Comparison of ENCODE assay signal across 1 cellular context in the genomic region with DNA sequence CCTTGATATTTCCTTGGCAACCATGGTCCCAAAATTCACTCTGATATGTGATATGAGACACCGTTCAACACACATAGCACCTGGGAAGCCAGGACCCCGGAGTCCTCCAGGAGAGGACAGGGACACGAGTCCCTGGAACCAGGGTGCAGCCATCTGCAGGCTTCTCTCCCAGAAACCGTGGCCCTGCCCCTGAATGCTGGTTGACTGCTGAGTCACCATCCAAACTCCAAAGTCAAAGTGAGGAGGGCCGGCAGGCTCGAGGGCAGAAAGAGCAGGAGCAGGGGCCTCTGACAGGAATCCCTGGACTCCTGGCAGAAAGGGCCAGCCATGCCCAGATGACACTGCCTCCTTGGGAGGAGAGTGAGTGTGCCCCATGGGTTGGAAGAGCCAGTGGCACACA.
A peak's percentile ranks its signal among the peaks of the same experiment; 100 is the strongest.
TF ChIP-seq lines count a peak whose summit lies in the region.

No MANE protein-coding gene starts in this region.

TF ChIP-seq in HepG2, 621 proteins besides CTCF, POLR2A, EP300 and RAD21:
- TF ChIP-seq, protein P1, sequence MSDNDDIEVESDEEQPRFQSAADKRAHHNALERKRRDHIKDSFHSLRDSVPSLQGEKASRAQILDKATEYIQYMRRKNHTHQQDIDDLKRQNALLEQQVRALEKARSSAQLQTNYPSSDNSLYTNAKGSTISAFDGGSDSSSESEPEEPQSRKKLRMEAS (IDR thresholded peaks at IDR 0.05) = peak; percentile 42; the same call in 1 of the 2 replicates
- TF ChIP-seq EEA1 (CRISPR knock-in tag; IDR thresholded peaks at IDR 0.05; ENCODE audit: borderline replicate concordance) (no peak), ZFY (CRISPR knock-in tag; IDR thresholded peaks at IDR 0.05) (peak; percentile 40), CHCHD3 (CRISPR knock-in tag; IDR thresholded peaks at IDR 0.05) (no peak), ZNF670 (CRISPR knock-in tag; IDR thresholded peaks at IDR 0.05; ENCODE audit: borderline replicate concordance) (no peak), SALL1 (CRISPR knock-in tag; IDR thresholded peaks at IDR 0.05) (peak; percentile 50; the same call in 1 of the 2 replicates), ZNF460 (CRISPR knock-in tag; IDR thresholded peaks at IDR 0.05; ENCODE audit: borderline replicate concordance) (no peak), NFE2L2 (IDR thresholded peaks at IDR 0.05; ENCODE audit: low read length) (peak; percentile 77; the same call in 1 of the 2 replicates), MAFG (CRISPR knock-in tag; IDR thresholded peaks at IDR 0.05) (peak; percentile 30; the same call in 1 of the 2 replicates), FOSL2 (CRISPR knock-in tag; IDR thresholded peaks at IDR 0.05) (peak; percentile 82), RXRB (CRISPR knock-in tag; IDR thresholded peaks at IDR 0.05; ENCODE audit: borderline replicate concordance) (0 out of 2 replicates have a peak, but pooled peaks have one; percentile 14), ZNF263 (CRISPR knock-in tag; IDR thresholded peaks at IDR 0.05) (0 out of 2 replicates have a peak, but pooled peaks have one; percentile 14), HNF4A (CRISPR knock-in tag; IDR thresholded peaks at IDR 0.05) (peak; percentile 45; the same call in 1 of the 2 replicates), NFE2L1 (CRISPR knock-in tag; IDR thresholded peaks at IDR 0.05; ENCODE audit: borderline replicate concordance) (0 out of 2 replicates have a peak, but pooled peaks have one; percentile 55), HNRNPL (IDR thresholded peaks at IDR 0.05; ENCODE audit: low read depth, low read length) (0 out of 2 replicates have a peak, but pooled peaks have one; percentile 17), ZNF430 (CRISPR knock-in tag; IDR thresholded peaks at IDR 0.05) (no peak), MED1 (CRISPR knock-in tag; IDR thresholded peaks at IDR 0.05) (peak; percentile 19; the same call in 1 of the 2 replicates), ELF3 (CRISPR knock-in tag; IDR thresholded peaks at IDR 0.05) (0 out of 2 replicates have a peak, but pooled peaks have one; percentile 8), MAFK (conservative IDR thresholded peaks at IDR 0.05 in 1 of 2, IDR thresholded peaks at IDR 0.05 in 1 of 2; ENCODE audit: low read length in 2 of 2) (peak; percentile 36 to 42; a peak in 2 of 4 replicates), FOXM1 (CRISPR knock-in tag; IDR thresholded peaks at IDR 0.05) (no peak)
- TF ChIP-seq, protein P2, sequence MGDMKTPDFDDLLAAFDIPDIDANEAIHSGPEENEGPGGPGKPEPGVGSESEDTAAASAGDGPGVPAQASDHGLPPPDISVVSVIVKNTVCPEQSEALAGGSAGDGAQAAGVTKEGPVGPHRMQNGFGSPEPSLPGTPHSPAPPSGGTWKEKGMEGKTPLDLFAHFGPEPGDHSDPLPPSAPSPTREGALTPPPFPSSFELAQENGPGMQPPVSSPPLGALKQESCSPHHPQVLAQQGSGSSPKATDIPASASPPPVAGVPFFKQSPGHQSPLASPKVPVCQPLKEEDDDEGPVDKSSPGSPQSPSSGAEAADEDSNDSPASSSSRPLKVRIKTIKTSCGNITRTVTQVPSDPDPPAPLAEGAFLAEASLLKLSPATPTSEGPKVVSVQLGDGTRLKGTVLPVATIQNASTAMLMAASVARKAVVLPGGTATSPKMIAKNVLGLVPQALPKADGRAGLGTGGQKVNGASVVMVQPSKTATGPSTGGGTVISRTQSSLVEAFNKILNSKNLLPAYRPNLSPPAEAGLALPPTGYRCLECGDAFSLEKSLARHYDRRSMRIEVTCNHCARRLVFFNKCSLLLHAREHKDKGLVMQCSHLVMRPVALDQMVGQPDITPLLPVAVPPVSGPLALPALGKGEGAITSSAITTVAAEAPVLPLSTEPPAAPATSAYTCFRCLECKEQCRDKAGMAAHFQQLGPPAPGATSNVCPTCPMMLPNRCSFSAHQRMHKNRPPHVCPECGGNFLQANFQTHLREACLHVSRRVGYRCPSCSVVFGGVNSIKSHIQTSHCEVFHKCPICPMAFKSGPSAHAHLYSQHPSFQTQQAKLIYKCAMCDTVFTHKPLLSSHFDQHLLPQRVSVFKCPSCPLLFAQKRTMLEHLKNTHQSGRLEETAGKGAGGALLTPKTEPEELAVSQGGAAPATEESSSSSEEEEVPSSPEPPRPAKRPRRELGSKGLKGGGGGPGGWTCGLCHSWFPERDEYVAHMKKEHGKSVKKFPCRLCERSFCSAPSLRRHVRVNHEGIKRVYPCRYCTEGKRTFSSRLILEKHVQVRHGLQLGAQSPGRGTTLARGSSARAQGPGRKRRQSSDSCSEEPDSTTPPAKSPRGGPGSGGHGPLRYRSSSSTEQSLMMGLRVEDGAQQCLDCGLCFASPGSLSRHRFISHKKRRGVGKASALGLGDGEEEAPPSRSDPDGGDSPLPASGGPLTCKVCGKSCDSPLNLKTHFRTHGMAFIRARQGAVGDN (CRISPR knock-in tag; IDR thresholded peaks at IDR 0.05) = peak; percentile 82
- TF ChIP-seq, protein P3, sequence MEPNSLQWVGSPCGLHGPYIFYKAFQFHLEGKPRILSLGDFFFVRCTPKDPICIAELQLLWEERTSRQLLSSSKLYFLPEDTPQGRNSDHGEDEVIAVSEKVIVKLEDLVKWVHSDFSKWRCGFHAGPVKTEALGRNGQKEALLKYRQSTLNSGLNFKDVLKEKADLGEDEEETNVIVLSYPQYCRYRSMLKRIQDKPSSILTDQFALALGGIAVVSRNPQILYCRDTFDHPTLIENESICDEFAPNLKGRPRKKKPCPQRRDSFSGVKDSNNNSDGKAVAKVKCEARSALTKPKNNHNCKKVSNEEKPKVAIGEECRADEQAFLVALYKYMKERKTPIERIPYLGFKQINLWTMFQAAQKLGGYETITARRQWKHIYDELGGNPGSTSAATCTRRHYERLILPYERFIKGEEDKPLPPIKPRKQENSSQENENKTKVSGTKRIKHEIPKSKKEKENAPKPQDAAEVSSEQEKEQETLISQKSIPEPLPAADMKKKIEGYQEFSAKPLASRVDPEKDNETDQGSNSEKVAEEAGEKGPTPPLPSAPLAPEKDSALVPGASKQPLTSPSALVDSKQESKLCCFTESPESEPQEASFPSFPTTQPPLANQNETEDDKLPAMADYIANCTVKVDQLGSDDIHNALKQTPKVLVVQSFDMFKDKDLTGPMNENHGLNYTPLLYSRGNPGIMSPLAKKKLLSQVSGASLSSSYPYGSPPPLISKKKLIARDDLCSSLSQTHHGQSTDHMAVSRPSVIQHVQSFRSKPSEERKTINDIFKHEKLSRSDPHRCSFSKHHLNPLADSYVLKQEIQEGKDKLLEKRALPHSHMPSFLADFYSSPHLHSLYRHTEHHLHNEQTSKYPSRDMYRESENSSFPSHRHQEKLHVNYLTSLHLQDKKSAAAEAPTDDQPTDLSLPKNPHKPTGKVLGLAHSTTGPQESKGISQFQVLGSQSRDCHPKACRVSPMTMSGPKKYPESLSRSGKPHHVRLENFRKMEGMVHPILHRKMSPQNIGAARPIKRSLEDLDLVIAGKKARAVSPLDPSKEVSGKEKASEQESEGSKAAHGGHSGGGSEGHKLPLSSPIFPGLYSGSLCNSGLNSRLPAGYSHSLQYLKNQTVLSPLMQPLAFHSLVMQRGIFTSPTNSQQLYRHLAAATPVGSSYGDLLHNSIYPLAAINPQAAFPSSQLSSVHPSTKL (CRISPR knock-in tag; IDR thresholded peaks at IDR 0.05) = 0 out of 2 replicates have a peak, but pooled peaks have one; percentile 8
